Comparison of ENCODE assay signal across 10 cellular contexts in the genomic region with DNA sequence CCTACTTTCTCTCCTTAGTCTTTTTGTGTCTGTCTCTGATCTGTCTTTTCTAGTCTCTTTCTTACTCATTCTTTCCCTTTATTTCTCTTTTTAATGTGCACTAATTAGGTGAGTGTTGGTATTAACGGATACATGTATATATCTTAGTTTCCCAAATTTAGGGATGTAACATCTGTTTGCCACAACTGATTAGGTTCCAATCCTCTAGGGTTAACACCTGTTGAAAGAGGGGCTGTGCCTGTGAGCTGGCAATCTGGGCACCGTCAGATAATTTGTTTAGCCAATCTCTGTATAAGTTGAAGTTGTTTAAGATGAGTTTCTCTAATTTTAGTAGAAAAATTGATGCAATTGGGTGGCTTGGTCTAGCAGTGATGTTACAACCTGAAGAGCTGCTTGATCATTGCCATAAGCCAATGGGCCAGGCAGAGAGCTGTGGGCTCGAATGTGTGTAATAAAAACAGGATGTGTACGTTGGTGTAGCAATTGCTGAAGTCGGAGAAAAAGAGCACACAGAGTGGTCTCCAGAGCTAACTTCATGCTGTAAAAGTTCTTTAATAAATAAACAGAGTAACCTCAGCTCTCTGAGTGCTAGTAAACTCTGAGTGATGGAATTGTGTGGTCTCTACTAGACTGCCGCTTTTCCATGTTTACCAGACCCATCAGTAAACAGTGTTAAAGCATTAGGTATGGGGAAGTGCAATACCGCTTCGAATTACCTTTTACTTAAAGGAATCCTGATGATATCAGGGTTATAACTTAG. TPM values are rescaled to one million over a fixed set of nuclear protein-coding genes. Genes with fewer than 3 reads are reported as not detected.
DNase-seq lines count a peak whose midpoint lies in the region; ATAC-seq and TF ChIP-seq lines count a peak whose summit lies in the region.
"Had no signal": no experiment of that assay in that cellular context is flagged by ENCODE, and none has a peak within 500 bp of the region (broad histone marks: within the 10 kb centered on the region; RNA-seq: fewer than 3 reads in every experiment).

No MANE protein-coding gene starts in this region.

- H3K36me3 ChIP-seq in DOHH2 (ENCODE audit: control insufficient read depth, low read length): no peaks in the 10 kb centered on the region
- H3K36me3 ChIP-seq in heart left ventricle: no peaks in the 10 kb centered on the region
- H3K36me3 ChIP-seq: brain microvascular endothelial cell had no signal

- no peaks in the 10 kb centered on the region for H3K9me3 Mint-ChIP-seq in activated naive CD8-positive, alpha-beta T cell (ENCODE audit: low read depth)
- H3K9me3 Mint-ChIP-seq in natural killer cell treated with Interleukin-12 subunit alpha and Interleukin-12 subunit beta and Interleukin-15 and Interleukin-18, amount 100 ng/mL, for 72 hours: no peaks in the 10 kb centered on the region

- no peaks in the 10 kb centered on the region for H3K27me3 Mint-ChIP-seq in activated naive CD8-positive, alpha-beta T cell
- H3K27me3 Mint-ChIP-seq in natural killer cell treated with Interleukin-12 subunit alpha and Interleukin-12 subunit beta and Interleukin-15 and Interleukin-18, amount 100 ng/mL, for 72 hours: peaks cover 2 to 6% of the 10 kb centered on the region in 2 donors

- DNase-seq in NOMO-1 treated with dmso at 0.1 percent for 144 hours (lab: John Stamatoyannopoulos, UW; ENCODE audit: unreplicated experiment) (peak; percentile 40), Ammon's horn (ENCODE audit: low spot score) (no peak), heart left ventricle (no peak)
- no peak for DNase-seq in natural killer cell treated with Interleukin-12 subunit alpha and Interleukin-12 subunit beta and Interleukin-15 and Interleukin-18, amount 100 ng/mL, for 72 hours (ENCODE audit: low spot score)
- DNase-seq: brain microvascular endothelial cell, NCI-H1417 treated with DMSO at 0.1 percent for 48 hours had no signal

- H3K4me1 ChIP-seq in DOHH2 (ENCODE audit: control insufficient read depth, low read length) (peaks cover 38% of the 10 kb centered on the region), heart left ventricle (peaks cover 0 to 33% (median 0%) of the 10 kb centered on the region in 12 donors)

- peaks cover 3% of the 10 kb centered on the region for H3F3A ChIP-seq in DOHH2 (ENCODE audit: control insufficient read depth, insufficient read depth)

- H3K9me3 ChIP-seq in DOHH2 (ENCODE audit: control insufficient read depth, insufficient read depth, low read length): no peaks in the 10 kb centered on the region
- no peaks in the 10 kb centered on the region for H3K9me3 ChIP-seq in heart left ventricle

- peaks cover 60% of the 10 kb centered on the region for H3K4me1 Mint-ChIP-seq in activated naive CD8-positive, alpha-beta T cell (ENCODE audit: low read depth)
- peaks cover 12 to 26% of the 10 kb centered on the region in 2 donors for H3K4me1 Mint-ChIP-seq in natural killer cell treated with Interleukin-12 subunit alpha and Interleukin-12 subunit beta and Interleukin-15 and Interleukin-18, amount 100 ng/mL, for 72 hours (ENCODE audit: low read depth in 2 of 2)

- intact Hi-C loops in heart left ventricle (cut with DNase I): no loop called here

- 66 to 78% (median 71%) methylated on average over 8 of the region's 8 CpGs for WGBS in heart left ventricle, 4 donors

- no peaks in the 10 kb centered on the region for H3K9me2 ChIP-seq in DOHH2 (replicated peaks; ENCODE audit: control insufficient read depth, low read length)

- H3K27me3 ChIP-seq in DOHH2 (ENCODE audit: control insufficient read depth, low read length): no peaks in the 10 kb centered on the region
- peaks cover 0 to 18% (median 0%) of the 10 kb centered on the region in 9 donors for H3K27me3 ChIP-seq in heart left ventricle

- peak overlapping the region; percentile 18 for H3K27ac ChIP-seq in DOHH2 (ENCODE audit: low read depth, low read length)
- H3K27ac ChIP-seq in heart left ventricle: peak overlapping the region in 1 of 12 donors; percentile 87
- H3K27ac ChIP-seq: brain microvascular endothelial cell had no signal

- peak overlapping the region; percentile 95 for H3K27ac Mint-ChIP-seq in activated naive CD8-positive, alpha-beta T cell
- H3K27ac Mint-ChIP-seq in natural killer cell treated with Interleukin-12 subunit alpha and Interleukin-12 subunit beta and Interleukin-15 and Interleukin-18, amount 100 ng/mL, for 72 hours: peak overlapping the region; percentile 70 to 76

- H4K20me1 ChIP-seq in DOHH2 (ENCODE audit: control insufficient read depth, insufficient read depth, low read depth, low read length): no peaks in the 10 kb centered on the region

- TF ChIP-seq CTCF in DOHH2 (IDR thresholded peaks at IDR 0.05; ENCODE audit: low read depth, low read length, poor library complexity, severe bottlenecking) (no peak), heart left ventricle (IDR thresholded peaks at IDR 0.05) (no peak)

- TF ChIP-seq POLR2A in heart left ventricle (IDR thresholded peaks at IDR 0.05): no peak

- no peak for ATAC-seq in natural killer cell treated with Interleukin-12 subunit alpha and Interleukin-12 subunit beta and Interleukin-15 and Interleukin-18, amount 100 ng/mL, for 72 hours
- no peak for ATAC-seq in HG03196 (IDR thresholded peaks at IDR 0.05; ENCODE audit: unreplicated experiment)
- ATAC-seq in GM21390 (IDR thresholded peaks at IDR 0.05; ENCODE audit: unreplicated experiment): no peak
- ATAC-seq in heart left ventricle: no peak

- H3K4me3 Mint-ChIP-seq in activated naive CD8-positive, alpha-beta T cell: peak overlapping the region; percentile 90
- H3K4me3 Mint-ChIP-seq in natural killer cell treated with Interleukin-12 subunit alpha and Interleukin-12 subunit beta and Interleukin-15 and Interleukin-18, amount 100 ng/mL, for 72 hours: peak overlapping the region; percentile 93

- H3K4me2 ChIP-seq in DOHH2 (ENCODE audit: low read length): peak overlapping the region; percentile 63

- H3K4me3 ChIP-seq in DOHH2 (ENCODE audit: low read length) (peak overlapping the region; percentile 61), heart left ventricle (peak overlapping the region in 4 of 12 donors; percentile 47 to 61 (median 52))

- no peaks in the 10 kb centered on the region for H3K79me2 ChIP-seq in DOHH2 (ENCODE audit: control insufficient read depth, low read length)

- peaks cover 2% of the 10 kb centered on the region for H3K36me3 Mint-ChIP-seq in activated naive CD8-positive, alpha-beta T cell
- no peaks in the 10 kb centered on the region for H3K36me3 Mint-ChIP-seq in natural killer cell treated with Interleukin-12 subunit alpha and Interleukin-12 subunit beta and Interleukin-15 and Interleukin-18, amount 100 ng/mL, for 72 hours

RNA-seq across cellular contexts. Expression of a gene that starts 18.3 kb away (rescaled TPM):
- under 1 TPM in 1 of 2 donors, not detected in 1; 0.36 TPM for total RNA-seq in natural killer cell treated with Interleukin-12 subunit alpha and Interleukin-12 subunit beta and Interleukin-15 and Interleukin-18, amount 100 ng/mL, for 72 hours
- 100 to 1,000 TPM in 2 of 9 donors, 10 to 100 TPM in 4, 1 to 10 TPM in 3; 2.4 to 316 (median 18.2) TPM for total RNA-seq in heart left ventricle
- 10 to 100 TPM in 1 of 2 donors, 1 to 10 TPM in 1; 4.6 to 13.8 TPM for polyA plus RNA-seq in heart left ventricle

RNA-seq across cellular contexts. Expression of a gene that starts 29.7 kb away (rescaled TPM):
- 10 to 100 TPM; 14.9 to 27.8 TPM for total RNA-seq in natural killer cell treated with Interleukin-12 subunit alpha and Interleukin-12 subunit beta and Interleukin-15 and Interleukin-18, amount 100 ng/mL, for 72 hours
- 10 to 100 TPM in 4 of 9 donors, 1 to 10 TPM in 5; 6.7 to 45.0 (median 9.9) TPM for total RNA-seq in heart left ventricle
- 10 to 100 TPM in 1 of 2 donors, 1 to 10 TPM in 1; 4.0 to 20.9 TPM for polyA plus RNA-seq in heart left ventricle
